Comparison of ENCODE assay signal across 11 cellular contexts in genomic region chr10:29598861-29599311, GRCh38. TPM values are rescaled to one million over a fixed set of nuclear protein-coding genes. Genes with fewer than 3 reads are reported as not detected.
A peak's percentile ranks its signal among the peaks of the same experiment; 100 is the strongest.
DNase-seq lines count a peak whose midpoint lies in the region; TF ChIP-seq lines count a peak whose summit lies in the region.
"Had no signal": no experiment of that assay in that cellular context is flagged by ENCODE, and none has a peak within 500 bp of the region (broad histone marks: within the 10 kb centered on the region; RNA-seq: fewer than 3 reads in every experiment).

No MANE protein-coding gene starts in this region.

- H3K4me1 ChIP-seq in transverse colon (peaks cover 0 to 22% (median 6%) of the 10 kb centered on the region in 4 donors), Peyer's patch (no peaks in the 10 kb centered on the region)

- DNase-seq in amniotic stem cell (lab: John Stamatoyannopoulos, UW) (peak; percentile 54), fibroblast of pulmonary artery (ENCODE audit: low read depth) (peak; percentile 79), myocyte (ENCODE audit: low read depth) (peak; percentile 89), transverse colon (no peak), DMS79 treated with DMSO at 0.1 percent for 48 hours (lab: John Stamatoyannopoulos, UW) (no peak), Peyer's patch (no peak)
- DNase-seq in activated CD4-positive, CD25-positive, alpha-beta regulatory T cell (lab: John Stamatoyannopoulos, UW), result no peak
- no peak for DNase-seq in activated effector memory CD4-positive, alpha-beta T cell treated with Interleukin-2 at 50 U/mL for 16 hours
- DNase-seq: activated CD4-positive, alpha-beta T cell treated with anti-CD3 and anti-CD28 coated beads, Interleukin-2, amount 10 ng/mL, durations not matched to agents 24 days and 14 days; NCI-H2029; SIG-M5 had no signal

- H3K36me3 ChIP-seq in transverse colon, result no peaks in the 10 kb centered on the region
- H3K36me3 ChIP-seq in Peyer's patch, result no peaks in the 10 kb centered on the region

- H3K9me3 ChIP-seq in transverse colon (no peaks in the 10 kb centered on the region), Peyer's patch (no peaks in the 10 kb centered on the region)

- no peak for TF ChIP-seq CTCF in fibroblast of pulmonary artery (IDR thresholded peaks at IDR 0.05; ENCODE audit: low read length, missing control alignments)
- no peak for TF ChIP-seq CTCF in transverse colon (IDR thresholded peaks at IDR 0.05)
- TF ChIP-seq CTCF in Peyer's patch (IDR thresholded peaks at IDR 0.05), result no peak

- intact Hi-C loops in transverse colon (cut with DNase I; ENCODE audit: low total_unique reads), result loop anchor here (10.0 kb wide), 1 partner anchor 126 kb away; no protein-coding TSS in a partner anchor

- no peak for TF ChIP-seq EP300 in transverse colon (IDR thresholded peaks at IDR 0.05; ENCODE audit: low read depth)

- H3K27ac ChIP-seq in transverse colon, result peak overlapping the region; percentile 31 to 66 (median 51)
- peak overlapping the region in 1 of 4 donors; percentile 34 for H3K27ac ChIP-seq in Peyer's patch

- no peaks in the 10 kb centered on the region for H3K27me3 ChIP-seq in transverse colon
- H3K27me3 ChIP-seq in Peyer's patch, result no peaks in the 10 kb centered on the region

- WGBS in transverse colon (ENCODE audit: low coverage in 1 of 2), 2 donors, result 46 to 63% methylated on average over 6 of the region's 6 CpGs

- H3K4me3 ChIP-seq in fibroblast of pulmonary artery (replicated peaks; ENCODE audit: low read depth, low read length) (no peak overlapping the region), transverse colon (no peak overlapping the region), Peyer's patch (no peak overlapping the region)

- TF ChIP-seq POLR2A in transverse colon (IDR thresholded peaks at IDR 0.05) (no peak), Peyer's patch (IDR thresholded peaks at IDR 0.05) (no peak)

- in situ Hi-C loops in transverse colon (cut with MboI; ENCODE audit: low pct_ligation_motif_present in 1 of 4, low pct_unique_long_range_greater_than_20kb in 1 of 4, low sequenced_read_pairs in 3 of 4), result no loop called here

RNA-seq across cellular contexts. Expression of gene SVIL, which starts 35.9 kb away (rescaled TPM):
- total RNA-seq in myocyte (65.8 and 71.2 TPM in 2 replicates), transverse colon (100 to 1,000 TPM; 146 to 192 (median 156) TPM), Peyer's patch (10 to 100 TPM; 30.3 to 84.3 (median 62.5) TPM)
- polyA plus RNA-seq in myocyte (2012), result 30.0 TPM

Comparison
In these comparisons a context has a peak if more than half of its experiments do, and no peak if none do; other contexts are left out.
1. DNase-seq: peak in amniotic stem cell (single experiment), fibroblast of pulmonary artery (single experiment) and myocyte (single experiment); none in transverse colon (single experiment), activated CD4-positive, CD25-positive, alpha-beta regulatory T cell (0 of 4), DMS79 treated with DMSO at 0.1 percent for 48 hours (single experiment), Peyer's patch (0 of 3) and activated effector memory CD4-positive, alpha-beta T cell treated with Interleukin-2 at 50 U/mL for 16 hours (single experiment).